Comparison of ENCODE assay signal across 27 cellular contexts in the genomic region with DNA sequence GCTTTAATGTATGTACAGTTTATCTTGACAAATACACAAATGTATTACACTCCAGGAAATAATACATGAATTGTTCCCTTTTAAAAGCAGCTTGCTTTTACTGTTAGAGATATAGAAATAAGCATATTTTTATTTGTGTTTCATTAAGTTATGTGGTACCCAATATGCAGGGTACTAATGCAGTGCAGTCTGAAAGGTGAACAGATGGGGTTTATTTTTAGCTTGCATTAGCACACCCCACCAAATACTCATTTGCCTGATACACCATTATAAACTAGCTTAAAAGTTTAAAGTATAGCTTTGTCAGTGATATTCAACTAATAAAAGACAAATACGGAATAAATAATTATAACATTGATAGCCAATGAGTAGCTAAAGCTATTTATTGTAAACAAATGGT.
"Had no signal": no experiment of that assay in that cellular context is flagged by ENCODE, and none has a peak within 500 bp of the region (broad histone marks: within the 10 kb centered on the region; RNA-seq: fewer than 3 reads in every experiment).

No MANE protein-coding gene starts in this region.

- ATAC-seq: activated CD4-positive, CD25-positive, alpha-beta regulatory T cell treated with anti-CD3 and anti-CD28 coated beads, Interleukin-2, amount 50 U/mL, for 24 hours; activated CD8-positive, alpha-beta T cell treated with anti-CD3 and anti-CD28 coated beads for 36 hours; activated T-cell treated with anti-CD3 and anti-CD28 coated beads, Interleukin-2, amount 50 U/mL, for 4 hours; activated T-helper 17 cell treated with anti-CD3 and anti-CD28 coated beads, Interleukin-2, amount 50 U/mL, for 72 hours; body of pancreas; foreskin keratinocyte; gastrocnemius medialis; heart left ventricle had no signal

- DNase-seq: activated B cell treated with CpG ODN at 0.5 μM for 24 hours; activated CD4-positive, alpha-beta T cell treated with anti-CD3 and anti-CD28 coated beads for 48 hours; activated CD4-positive, alpha-beta T cell treated with anti-CD3 and anti-CD28 coated beads, Interleukin-2, amount 50 U/mL, for 1 hour; activated CD4-positive, alpha-beta T cell treated with anti-CD3 and anti-CD28 coated beads, Interleukin-2, amount 50 U/mL, for 48 hours; activated CD8-positive, alpha-beta memory T cell treated with anti-CD3 and anti-CD28 coated beads for 24 hours; activated CD8-positive, alpha-beta T cell treated with anti-CD3 and anti-CD28 coated beads for 36 hours; activated effector memory CD4-positive, alpha-beta T cell treated with Interleukin-2 at 50 U/mL for 16 hours; activated gamma-delta T cell treated with Interleukin-2 at 50 U/mL for 16 hours; activated naive CD4-positive, alpha-beta T cell treated with anti-CD3 and anti-CD28 coated beads, Interleukin-2, amount 50 U/mL, for 16 hours; activated naive CD4-positive, alpha-beta T cell treated with Interleukin-2 at 50 U/mL for 16 hours; activated T-cell treated with anti-CD3 and anti-CD28 coated beads, Interleukin-2, amount 50 U/mL, for 4 hours; amniotic stem cell; aorta; body of pancreas; cerebellar nuclear complex; dorsolateral prefrontal cortex; effector memory CD4-positive, alpha-beta T cell; endodermal cell; foreskin keratinocyte; gastrocnemius medialis; glutamatergic neuron; heart left ventricle; hypothalamus; T1000; WERI-Rb-1 had no signal
